In genomic region chr20:41265931-41266330, GRCh38 we compare ENCODE assay signal across 22 cellular contexts.
"Had no signal": no experiment of that assay in that cellular context is flagged by ENCODE, and none has a peak within 500 bp of the region (broad histone marks: within the 10 kb centered on the region; RNA-seq: fewer than 3 reads in every experiment).

No MANE protein-coding gene starts in this region.

- DNase-seq: KBM-7; MV-4-11; NCI-H1048; NCI-H1105; NCI-H1417 treated with DMSO at 0.1 percent for 48 hours; NCI-H146; NCI-H1694 treated with DMSO at 0.1 percent for 48 hours; NCI-H1930; NCI-H2081; NCI-H2107; NCI-H2227 treated with DMSO at 0.1 percent for 48 hours; NCI-H524; NCI-H526 treated with DMSO at 0.1 percent for 48 hours; NCI-H748 treated with DMSO at 0.1 percent for 48 hours; NK-92 treated with Interleukin-12 subunit alpha and Interleukin-12 subunit beta, amount 100 ng/mL, for 24 hours; PC-3; Right ventricle myocardium superior; SIG-M5 had no signal

- ATAC-seq: Panc1, PC-3 had no signal

- H3K27ac ChIP-seq: HL-60, SJSA1, SK-N-MC had no signal

- H3K9me3 ChIP-seq: SJSA1 had no signal

- H3K27me3 ChIP-seq: SJSA1 had no signal

- H3K4me3 ChIP-seq: SJSA1, SK-N-MC had no signal
